In the genomic region with DNA sequence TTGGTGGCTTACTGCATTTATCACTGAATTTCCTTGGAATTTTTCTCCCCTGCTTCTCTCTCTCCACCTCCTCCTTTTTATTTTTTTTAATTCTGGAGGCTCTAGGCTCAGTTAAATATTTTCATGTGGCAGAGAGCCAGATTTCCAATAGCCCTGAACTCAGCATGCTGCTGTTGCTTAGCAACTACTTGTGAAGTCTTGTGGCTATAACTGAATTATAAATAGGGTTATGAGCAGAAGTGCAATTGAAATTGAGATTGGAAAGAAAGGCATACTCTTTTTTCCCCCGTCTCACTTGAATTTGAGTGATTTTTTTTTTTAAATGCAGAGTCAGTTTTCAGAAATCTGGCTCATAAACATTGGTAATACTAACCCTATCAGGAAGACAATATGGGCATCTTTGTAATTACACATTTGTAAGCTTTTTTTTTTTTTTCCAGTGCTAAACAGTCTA, we compare ENCODE assay signal across 8 cellular contexts. TPM values are rescaled to one million over a fixed set of nuclear protein-coding genes. Genes with fewer than 3 reads are reported as not detected.
DNase-seq lines count a peak whose midpoint lies in the region; ATAC-seq, FAIRE-seq and TF ChIP-seq lines count a peak whose summit lies in the region.

No MANE protein-coding gene starts in this region.

- H3K36me3 ChIP-seq in left ventricle myocardium inferior (no peaks in the 10 kb centered on the region), gastrocnemius medialis (no peaks in the 10 kb centered on the region)

- H3K4me3 ChIP-seq in left ventricle myocardium inferior (peak overlapping the region; percentile 15), gastrocnemius medialis (no peak overlapping the region)

- peak overlapping the region; percentile 62 for H3K27ac ChIP-seq in left ventricle myocardium inferior (replicated peaks)
- peak overlapping the region in 3 of 4 donors; percentile 11 to 25 (median 13) for H3K27ac ChIP-seq in gastrocnemius medialis

- H3K27me3 ChIP-seq in left ventricle myocardium inferior (ENCODE audit: low read depth), result no peaks in the 10 kb centered on the region
- H3K27me3 ChIP-seq in gastrocnemius medialis, result no peaks in the 10 kb centered on the region

- TF ChIP-seq CTCF in left ventricle myocardium inferior (IDR thresholded peaks at IDR 0.05; ENCODE audit: borderline replicate concordance) (no peak), gastrocnemius medialis (IDR thresholded peaks at IDR 0.05 in 4 of 5, conservative IDR thresholded peaks at IDR 0.05 in 1 of 5) (no peak)

- FAIRE-seq in HTR-8/SVneo (lab: Jason Lieb, UNC), result no peak

- H3K4me1 ChIP-seq in left ventricle myocardium inferior, result peaks cover 57% of the 10 kb centered on the region
- H3K4me1 ChIP-seq in gastrocnemius medialis, result peaks cover 24 to 29% of the 10 kb centered on the region in 2 donors

- TF ChIP-seq POLR2A in gastrocnemius medialis (IDR thresholded peaks at IDR 0.05), result no peak

- intact Hi-C loops in left ventricle myocardium inferior (cut with micrococcal nuclease), result no loop called here
- intact Hi-C loops in gastrocnemius medialis (cut with DNase I; ENCODE audit: low total_unique reads), result no loop called here

- DNase-seq in EL, result peak; percentile 76
- peak; percentile 15 for DNase-seq in HEK293T (ENCODE audit: extremely low spot score)
- peak; percentile 80 to 94 for DNase-seq in NCI-H2081 (lab: John Stamatoyannopoulos, UW)
- no peak for DNase-seq in activated naive CD8-positive, alpha-beta T cell treated with anti-CD3 and anti-CD28 coated beads for 36 hours
- no peak for DNase-seq in left ventricle myocardium inferior
- no peak for DNase-seq in gastrocnemius medialis
- no peak for DNase-seq in stimulated activated CD4-positive, alpha-beta T cell treated with anti-CD3 and anti-CD28 coated beads, Interleukin-2, amount 100 ng/mL, for 48 hours
- DNase-seq in HTR-8/SVneo (ENCODE audit: insufficient read length, low spot score), result no peak

- peaks cover 63% of the 10 kb centered on the region for H3K4me1 Mint-ChIP-seq in activated naive CD8-positive, alpha-beta T cell treated with anti-CD3 and anti-CD28 coated beads for 36 hours

- in situ Hi-C loops in gastrocnemius medialis (cut with MboI; ENCODE audit: low sequenced_read_pairs in 4 of 4), result no loop called here

- peak; percentile 47 to 59 for ATAC-seq in gastrocnemius medialis

- H3K27me3 Mint-ChIP-seq in activated naive CD8-positive, alpha-beta T cell treated with anti-CD3 and anti-CD28 coated beads for 36 hours, result no peaks in the 10 kb centered on the region

- peak overlapping the region; percentile 85 for H3K27ac Mint-ChIP-seq in activated naive CD8-positive, alpha-beta T cell treated with anti-CD3 and anti-CD28 coated beads for 36 hours

- POLR2A ChIA-PET in HEK293T (lab: Yijun Ruan, JAX), result no interaction called here

- H3K4me3 Mint-ChIP-seq in activated naive CD8-positive, alpha-beta T cell treated with anti-CD3 and anti-CD28 coated beads for 36 hours, result peak overlapping the region; percentile 59

- peaks cover 55% of the 10 kb centered on the region for H3K36me3 Mint-ChIP-seq in activated naive CD8-positive, alpha-beta T cell treated with anti-CD3 and anti-CD28 coated beads for 36 hours

- peaks cover 8% of the 10 kb centered on the region for H3K9me3 Mint-ChIP-seq in activated naive CD8-positive, alpha-beta T cell treated with anti-CD3 and anti-CD28 coated beads for 36 hours

- H3K9me3 ChIP-seq in left ventricle myocardium inferior (replicated peaks) (peaks cover 27% of the 10 kb centered on the region), gastrocnemius medialis (no peaks in the 10 kb centered on the region)

- CTCF ChIA-PET in HEK293T (lab: Yijun Ruan, JAX), result interaction anchor here (0.7 to 1.0 kb wide), 2 partner anchors 9 to 61 kb away, joined by 3 to 4 read pairs; no protein-coding TSS in a partner anchor

TF ChIP-seq in HEK293T, 16 proteins besides CTCF, POLR2A, EP300 and RAD21:
- TF ChIP-seq TARDBP (IDR thresholded peaks at IDR 0.05) (no peak), BHLHE40 (IDR thresholded peaks at IDR 0.05; ENCODE audit: borderline replicate concordance) (no peak), L3MBTL2 (conservative IDR thresholded peaks at IDR 0.05) (no peak), CTBP1 (IDR thresholded peaks at IDR 0.05; ENCODE audit: borderline replicate concordance) (no peak), FOXA1 (IDR thresholded peaks at IDR 0.05) (no peak), ZNF384 (IDR thresholded peaks at IDR 0.05) (peak; percentile 53; the same call in 1 of the 2 replicates), NFRKB (IDR thresholded peaks at IDR 0.05) (no peak), SP1 (IDR thresholded peaks at IDR 0.05) (no peak)

RNA-seq across cellular contexts. Expression of gene ATF7IP, which starts 38.3 kb away (rescaled TPM):
- 10 to 100 TPM; 67.9 to 72.7 TPM for total RNA-seq in activated naive CD8-positive, alpha-beta T cell treated with anti-CD3 and anti-CD28 coated beads for 36 hours
- total RNA-seq in left ventricle myocardium inferior, result 64.3 TPM
- 10 to 100 TPM; 15.9 to 42.2 (median 30.7) TPM for total RNA-seq in gastrocnemius medialis

Comparison
In these comparisons a context has a peak if more than half of its experiments do, and no peak if none do; other contexts are left out.
1. DNase-seq: peak in EL (single experiment), HEK293T (single experiment) and NCI-H2081 (2 of 2); none in activated naive CD8-positive, alpha-beta T cell treated with anti-CD3 and anti-CD28 coated beads for 36 hours (single experiment), left ventricle myocardium inferior (single experiment), gastrocnemius medialis (0 of 2), stimulated activated CD4-positive, alpha-beta T cell treated with anti-CD3 and anti-CD28 coated beads, Interleukin-2, amount 100 ng/mL, for 48 hours (0 of 2) and HTR-8/SVneo (single experiment).